Comparison of ENCODE assay signal across 28 cellular contexts in the genomic region with DNA sequence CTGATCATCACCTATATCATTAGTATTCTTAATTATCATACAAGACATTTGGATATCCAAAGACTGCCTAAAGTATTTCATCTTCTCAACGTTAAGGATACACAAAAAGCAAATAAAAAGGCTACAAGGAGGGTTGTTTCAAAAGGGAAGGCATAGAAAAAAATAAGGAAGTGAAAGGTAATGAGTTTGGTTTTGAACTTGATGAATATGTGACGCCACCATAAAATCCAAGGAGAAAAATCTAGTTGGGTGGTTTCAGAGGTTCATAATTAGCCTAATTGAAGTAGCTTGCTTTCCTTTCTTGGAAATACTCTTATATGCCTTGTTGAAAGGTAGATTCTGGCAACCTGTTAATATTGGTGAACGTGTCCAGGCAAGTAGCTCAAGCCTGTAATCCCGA.
"Had no signal": no experiment of that assay in that cellular context is flagged by ENCODE, and none has a peak within 500 bp of the region (broad histone marks: within the 10 kb centered on the region; RNA-seq: fewer than 3 reads in every experiment).

No MANE protein-coding gene starts in this region.

- H3K36me3 ChIP-seq: brain microvascular endothelial cell had no signal

- H3K4me3 ChIP-seq: coronary artery, dorsolateral prefrontal cortex had no signal

- DNase-seq: activated CD4-positive, alpha-beta T cell treated with anti-CD3 and anti-CD28 coated beads for 48 hours; activated CD4-positive, alpha-beta T cell treated with anti-CD3 and anti-CD28 coated beads, Interleukin-2, amount 50 U/mL, for 1 hour; activated CD4-positive, alpha-beta T cell treated with anti-CD3 and anti-CD28 coated beads, Interleukin-2, amount 50 U/mL, for 48 hours; activated CD8-positive, alpha-beta memory T cell treated with anti-CD3 and anti-CD28 coated beads for 24 hours; activated CD8-positive, alpha-beta T cell treated with anti-CD3 and anti-CD28 coated beads for 36 hours; activated effector memory CD4-positive, alpha-beta T cell treated with Interleukin-2 at 50 U/mL for 16 hours; activated gamma-delta T cell treated with Interleukin-2 at 50 U/mL for 16 hours; activated naive CD4-positive, alpha-beta T cell treated with anti-CD3 and anti-CD28 coated beads, Interleukin-2, amount 50 U/mL, for 16 hours; activated naive CD4-positive, alpha-beta T cell treated with Interleukin-2 at 50 U/mL for 16 hours; activated T-cell treated with anti-CD3 and anti-CD28 coated beads, Interleukin-2, amount 50 U/mL, for 4 hours; amniotic stem cell; anterior cingulate cortex; brain microvascular endothelial cell; dorsolateral prefrontal cortex; effector memory CD4-positive, alpha-beta T cell; endodermal cell; foreskin fibroblast; head of caudate nucleus; T-helper 2 cell had no signal

- H3K27ac ChIP-seq: brain microvascular endothelial cell, coronary artery, dorsolateral prefrontal cortex, VCaP had no signal

- ATAC-seq: activated CD8-positive, alpha-beta T cell treated with anti-CD3 and anti-CD28 coated beads for 36 hours; activated T-cell treated with anti-CD3 and anti-CD28 coated beads, Interleukin-2, amount 50 U/mL, for 4 hours; activated T-helper 17 cell treated with anti-CD3 and anti-CD28 coated beads, Interleukin-2, amount 50 U/mL, for 72 hours; esophagus mucosa; WTC11 had no signal

- H3K27me3 ChIP-seq: brain microvascular endothelial cell, dorsolateral prefrontal cortex had no signal

- FAIRE-seq: astrocyte, bronchial epithelial cell, frontal cortex, TTC549 had no signal
